In the genomic region with DNA sequence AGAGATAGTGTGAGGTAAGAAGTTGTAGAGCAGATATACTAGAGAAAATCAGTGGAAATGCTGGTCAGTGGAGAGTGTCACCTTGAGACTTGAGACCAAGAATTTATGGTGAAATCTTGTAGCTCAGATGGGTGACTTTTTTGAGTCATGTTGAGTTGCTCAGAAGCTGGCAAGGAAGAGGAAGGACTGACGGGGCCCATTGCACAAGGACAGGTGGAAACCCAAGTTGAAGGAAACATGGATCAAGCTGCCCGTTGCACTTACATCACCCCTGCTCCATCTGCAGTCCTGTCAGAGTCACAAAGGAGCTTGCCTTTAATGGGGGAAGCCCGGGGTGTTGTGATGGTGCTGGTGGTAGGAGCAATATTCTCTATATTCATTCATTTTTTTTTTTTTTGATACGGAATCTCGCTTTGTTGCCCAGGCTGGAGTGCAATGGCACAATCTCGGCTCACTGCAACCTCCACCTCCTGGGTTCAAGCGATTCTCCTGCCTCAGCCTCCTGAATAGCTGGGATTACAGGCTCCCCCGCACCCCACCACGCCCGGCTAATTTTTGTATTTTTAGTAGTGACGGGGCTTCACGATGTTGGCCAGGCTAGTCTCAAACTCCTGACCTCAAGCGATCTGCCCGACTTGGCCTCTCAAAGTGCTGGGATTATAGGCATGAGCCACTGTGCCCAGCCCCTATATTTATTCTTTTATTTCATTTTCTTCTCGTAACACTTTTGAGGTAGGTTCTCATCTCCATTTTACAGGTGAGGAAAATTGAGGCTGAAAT, we compare ENCODE assay signal across 11 cellular contexts. TPM values are rescaled to one million over a fixed set of nuclear protein-coding genes. Genes with fewer than 3 reads are reported as not detected.
A peak's percentile ranks its signal among the peaks of the same experiment; 100 is the strongest.
DNase-seq lines count a peak whose midpoint lies in the region; ATAC-seq and TF ChIP-seq lines count a peak whose summit lies in the region.
"Had no signal": no experiment of that assay in that cellular context is flagged by ENCODE, and none has a peak within 500 bp of the region (broad histone marks: within the 10 kb centered on the region; RNA-seq: fewer than 3 reads in every experiment).

No MANE protein-coding gene starts in this region.

- H3K9me3 Mint-ChIP-seq in MCF 10A (ENCODE audit: unreplicated experiment): no peaks in the 10 kb centered on the region
- H3K9me3 Mint-ChIP-seq in dendritic cell treated with granulocyte-macrophage colony-stimulating factor and Interleukin-4, amounts not matched to agents 40 ng/mL and 50 ng/mL, for 4 days: no peaks in the 10 kb centered on the region

- H3K79me2 ChIP-seq in PC-3 (ENCODE audit: low read length): peaks cover 86% of the 10 kb centered on the region

- H3K9me2 ChIP-seq in PC-3 (replicated peaks; ENCODE audit: low read length): no peaks in the 10 kb centered on the region

- H3F3A ChIP-seq in PC-3 (ENCODE audit: low read length, unreplicated experiment): no peaks in the 10 kb centered on the region

- no peaks in the 10 kb centered on the region for H3K27me3 Mint-ChIP-seq in MCF 10A (ENCODE audit: insufficient read depth, unreplicated experiment)
- no peaks in the 10 kb centered on the region for H3K27me3 Mint-ChIP-seq in dendritic cell treated with granulocyte-macrophage colony-stimulating factor and Interleukin-4, amounts not matched to agents 40 ng/mL and 50 ng/mL, for 4 days

- POLR2A ChIA-PET in MCF 10A (lab: Yijun Ruan, JAX): interaction anchor here (0.7 to 1.0 kb wide), 3 partner anchors 22 to 755 kb away, joined by 3 to 8 read pairs (median 3); a partner anchor contains a TSS
- POLR2A ChIA-PET in PC-3 (lab: Charles Lee; ENCODE audit: unreplicated experiment): no interaction called here

- H3K4me3 ChIP-seq in breast epithelium (no peak overlapping the region), PC-3 (ENCODE audit: low read length) (no peak overlapping the region), thoracic aorta (peak overlapping the region; percentile 10)

- H3K4me2 ChIP-seq in PC-3 (ENCODE audit: low read length): peak overlapping the region; percentile 75

- H3K36me3 Mint-ChIP-seq in MCF 10A (ENCODE audit: insufficient read depth, unreplicated experiment): peaks cover 27% of the 10 kb centered on the region
- H3K36me3 Mint-ChIP-seq in dendritic cell treated with granulocyte-macrophage colony-stimulating factor and Interleukin-4, amounts not matched to agents 40 ng/mL and 50 ng/mL, for 4 days (ENCODE audit: low read depth): peaks cover 20% of the 10 kb centered on the region

- peaks cover 34% of the 10 kb centered on the region for H3K4me1 Mint-ChIP-seq in MCF 10A (ENCODE audit: insufficient read depth, unreplicated experiment)
- peaks cover 74% of the 10 kb centered on the region for H3K4me1 Mint-ChIP-seq in dendritic cell treated with granulocyte-macrophage colony-stimulating factor and Interleukin-4, amounts not matched to agents 40 ng/mL and 50 ng/mL, for 4 days (ENCODE audit: low read depth)

- no peak for TF ChIP-seq POLR2A in breast epithelium (IDR thresholded peaks at IDR 0.05)

- CTCF ChIA-PET in MCF 10A (lab: Yijun Ruan, JAX): interaction anchor here (0.6 to 1.3 kb wide), 4 partner anchors 9 to 38 kb away, joined by 3 to 4 read pairs (median 3); no protein-coding TSS in a partner anchor
- CTCF ChIA-PET in PC-3 (lab: Charles Lee): no interaction called here

- ATAC-seq in PC-3: no peak
- no peak for ATAC-seq in thoracic aorta (ENCODE audit: insufficient number of reproducible peaks, low FRiP score, low read depth)
- ATAC-seq in GM18517 (IDR thresholded peaks at IDR 0.05; ENCODE audit: unreplicated experiment): no peak
- ATAC-seq in HG03354 (IDR thresholded peaks at IDR 0.05; ENCODE audit: poor library complexity, severe bottlenecking, unreplicated experiment): no peak
- ATAC-seq: sciatic nerve had no signal

- peak; percentile 38 for DNase-seq in MCF 10A (ENCODE audit: unreplicated experiment)
- DNase-seq in breast epithelium (ENCODE audit: low spot score in 2 of 2): no peak
- DNase-seq in PC-3: peak; percentile 14
- no peak for DNase-seq in thoracic aorta (ENCODE audit: low spot score)
- DNase-seq in activated gamma-delta T cell (lab: John Stamatoyannopoulos, UW): no peak

- H3K4me3 Mint-ChIP-seq in MCF 10A (ENCODE audit: unreplicated experiment): no peak overlapping the region
- H3K4me3 Mint-ChIP-seq in dendritic cell treated with granulocyte-macrophage colony-stimulating factor and Interleukin-4, amounts not matched to agents 40 ng/mL and 50 ng/mL, for 4 days: no peak overlapping the region

- no peak overlapping the region for H3K27ac ChIP-seq in breast epithelium
- H3K27ac ChIP-seq in PC-3 (ENCODE audit: low read length): peak overlapping the region; percentile 16; the same call in 1 of the 2 replicates
- no peak overlapping the region for H3K27ac ChIP-seq in thoracic aorta

- H3K4me1 ChIP-seq in breast epithelium (no peaks in the 10 kb centered on the region), PC-3 (ENCODE audit: insufficient read depth, low read length) (peaks cover 28% of the 10 kb centered on the region), thoracic aorta (ENCODE audit: control insufficient read depth in 1 of 2, low read depth in 2 of 2) (peaks cover 29 to 31% of the 10 kb centered on the region in 2 donors)

- intact Hi-C loops in MCF 10A (cut with micrococcal nuclease) (no loop called here), breast epithelium (cut with DNase I; ENCODE audit: low total_unique reads) (no loop called here), PC-3 (cut with micrococcal nuclease) (loop anchor here (2.0 kb wide), 1 partner anchor 31 kb away; no protein-coding TSS in a partner anchor)
- intact Hi-C loops in dendritic cell treated with granulocyte-macrophage colony-stimulating factor and Interleukin-4, amounts not matched to agents 40 ng/mL and 50 ng/mL, for 4 days (cut with micrococcal nuclease): no loop called here

- BruUV-seq in MCF 10A (replicated peaks; lab: Mats Ljungman, UMichigan): no TSS peak
- BruUV-seq in PC-3 (replicated peaks; lab: Mats Ljungman, UMichigan): no TSS peak

- H3K27me3 ChIP-seq in breast epithelium: no peaks in the 10 kb centered on the region
- no peaks in the 10 kb centered on the region for H3K27me3 ChIP-seq in PC-3 (ENCODE audit: low read length)
- no peaks in the 10 kb centered on the region for H3K27me3 ChIP-seq in thoracic aorta (replicated peaks; ENCODE audit: insufficient read depth)

- no peaks in the 10 kb centered on the region for H3K9me3 ChIP-seq in breast epithelium
- H3K9me3 ChIP-seq in PC-3 (ENCODE audit: low read length): no peaks in the 10 kb centered on the region
- H3K9me3 ChIP-seq in thoracic aorta: no peaks in the 10 kb centered on the region

- no peak overlapping the region for H3K27ac Mint-ChIP-seq in MCF 10A (ENCODE audit: low read depth, unreplicated experiment)
- peak overlapping the region; percentile 23 for H3K27ac Mint-ChIP-seq in dendritic cell treated with granulocyte-macrophage colony-stimulating factor and Interleukin-4, amounts not matched to agents 40 ng/mL and 50 ng/mL, for 4 days

- no peak overlapping the region for H2AFZ ChIP-seq in PC-3 (ENCODE audit: low read length)

- H3K9ac ChIP-seq in PC-3 (ENCODE audit: low read length): no peak overlapping the region

- TF ChIP-seq CTCF in MCF 10A (IDR thresholded peaks at IDR 0.05; ENCODE audit: unreplicated experiment): no peak
- no peak for TF ChIP-seq CTCF in breast epithelium (IDR thresholded peaks at IDR 0.05)
- no peak for TF ChIP-seq CTCF in PC-3 (conservative IDR thresholded peaks at IDR 0.05; ENCODE audit: low read depth, low read length)
- no peak for TF ChIP-seq CTCF in thoracic aorta (IDR thresholded peaks at IDR 0.05)

- H4K20me1 ChIP-seq in PC-3 (ENCODE audit: low read length): peaks cover 8% of the 10 kb centered on the region; the same call in 1 of the 2 replicates

- H3K36me3 ChIP-seq in breast epithelium (no peaks in the 10 kb centered on the region), PC-3 (ENCODE audit: low read depth, low read length) (peaks cover 4% of the 10 kb centered on the region; the same call in 1 of the 2 replicates), thoracic aorta (no peaks in the 10 kb centered on the region)

RNA-seq across cellular contexts. Expression of a gene that starts 27.4 kb away (rescaled TPM):
- total RNA-seq in MCF 10A (2022) (74.7 and 78.3 TPM in 2 replicates), breast epithelium (10 to 100 TPM; 64.6 to 72.8 (median 65.1) TPM), PC-3 (2014; rRNA removed) (34.5 and 37.1 TPM in 2 replicates), thoracic aorta (10 to 100 TPM; 41.3 to 49.7 TPM)

RNA-seq across cellular contexts. Expression of a gene that starts 30.1 kb away (rescaled TPM):
- total RNA-seq in MCF 10A (2022): not detected in 2 replicates
- under 1 TPM in 1 of 3 donors, not detected in 2; 0.32 TPM for total RNA-seq in breast epithelium
- total RNA-seq in PC-3 (2014; rRNA removed): not detected in 2 replicates
- not detected for total RNA-seq in thoracic aorta
- total RNA-seq: H1, HT1080, sciatic nerve had no signal

Comparison
In these comparisons a context has a peak if more than half of its experiments do, and no peak if none do; other contexts are left out.
1. DNase-seq: peak in MCF 10A (single experiment) and PC-3 (single experiment); none in breast epithelium (0 of 2), thoracic aorta (single experiment) and activated gamma-delta T cell (single experiment).